In the genomic region with DNA sequence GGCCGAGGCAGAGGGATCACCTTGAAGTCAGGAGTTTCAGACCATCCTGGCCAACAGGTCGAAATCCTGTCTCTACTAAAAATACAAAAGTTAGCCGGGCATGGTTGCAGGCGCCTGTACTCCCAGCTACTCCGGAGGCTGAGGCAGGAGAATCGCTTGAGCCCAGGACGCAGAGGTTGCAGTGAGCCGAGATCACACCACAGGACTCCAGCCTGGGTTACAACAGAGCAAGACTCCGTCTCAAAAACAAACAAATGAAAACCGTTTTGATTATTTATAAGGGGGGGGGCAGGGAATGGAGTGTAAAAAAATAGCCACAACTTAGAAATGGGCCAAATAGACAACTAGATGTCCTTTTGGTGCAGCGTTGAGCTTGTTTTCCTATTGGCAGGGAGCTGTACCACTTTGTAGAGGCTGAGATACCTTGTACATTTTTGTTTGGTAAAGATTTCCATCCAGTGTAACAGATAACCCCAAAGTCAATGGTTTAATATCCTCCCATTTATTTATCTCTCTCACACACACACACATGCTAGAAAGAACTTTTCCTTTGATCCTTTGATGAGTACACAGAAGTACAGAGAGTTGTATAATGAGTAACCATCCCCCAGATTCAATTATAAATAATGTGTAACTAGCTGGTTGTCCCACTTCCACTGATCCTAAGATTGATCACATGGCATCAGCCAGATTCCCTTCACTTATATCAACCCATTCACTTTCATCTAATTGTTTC, we compare ENCODE assay signal across 15 cellular contexts.
"Had no signal": no experiment of that assay in that cellular context is flagged by ENCODE, and none has a peak within 500 bp of the region (broad histone marks: within the 10 kb centered on the region; RNA-seq: fewer than 3 reads in every experiment).

No MANE protein-coding gene starts in this region.

- H3K27ac Mint-ChIP-seq: naive thymus-derived CD8-positive, alpha-beta T cell; type B pancreatic cell had no signal

- H3K9me3 Mint-ChIP-seq: type B pancreatic cell had no signal

- ATAC-seq: left cardiac atrium; left ventricle myocardium superior; naive thymus-derived CD8-positive, alpha-beta T cell; stimulated activated naive CD8-positive, alpha-beta T cell treated with anti-CD3 and anti-CD28 coated beads, Interleukin-15, Interleukin-2, amounts not matched to agents 100 U/mL and 50 U/mL, for 24 hours had no signal

- H3K27me3 Mint-ChIP-seq: naive thymus-derived CD8-positive, alpha-beta T cell; type B pancreatic cell had no signal

- H3K4me1 Mint-ChIP-seq: naive thymus-derived CD8-positive, alpha-beta T cell had no signal

- DNase-seq: colonic mucosa; dermis blood vessel endothelial cell; foreskin melanocyte; head of caudate nucleus; hippocampal formation; left cardiac atrium; left ventricle myocardium superior; mesendoderm; naive thymus-derived CD8-positive, alpha-beta T cell; posterior cingulate gyrus; stimulated activated CD4-positive, alpha-beta T cell treated with anti-CD3 and anti-CD28 coated beads, Interleukin-2, amount 100 ng/mL, for 48 hours; stimulated activated naive CD8-positive, alpha-beta T cell treated with anti-CD3 and anti-CD28 coated beads, Interleukin-15, Interleukin-2, amounts not matched to agents 100 U/mL and 50 U/mL, for 24 hours; thyroid gland had no signal

- H3K36me3 Mint-ChIP-seq: type B pancreatic cell had no signal

- H3K4me3 Mint-ChIP-seq: naive thymus-derived CD8-positive, alpha-beta T cell; neural crest cell; type B pancreatic cell had no signal
